ENCODE assay signal across 21 cellular contexts in the genomic region with DNA sequence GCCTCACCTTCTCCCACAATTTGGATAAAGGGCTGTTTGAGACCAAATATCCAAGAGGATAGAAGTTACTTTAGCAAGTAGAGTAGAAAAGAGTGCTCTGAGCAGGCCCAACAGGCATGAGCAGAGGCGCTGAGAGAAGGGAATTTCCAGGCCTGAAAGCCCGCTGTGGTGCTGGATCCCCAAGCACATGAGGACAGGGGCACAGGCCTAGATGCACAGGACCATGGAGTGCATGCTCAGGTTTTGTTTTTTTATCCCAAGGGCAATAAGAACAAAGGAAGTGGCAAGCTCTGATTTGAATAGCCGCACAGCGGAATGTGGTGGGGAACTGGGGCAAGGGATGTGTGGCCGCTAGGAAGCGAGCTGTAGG. TPM values are rescaled to one million over a fixed set of nuclear protein-coding genes. Genes with fewer than 3 reads are reported as not detected.
"Had no signal": no experiment of that assay in that cellular context is flagged by ENCODE, and none has a peak within 500 bp of the region (broad histone marks: within the 10 kb centered on the region; RNA-seq: fewer than 3 reads in every experiment).

No MANE protein-coding gene starts in this region.

- H3K27ac Mint-ChIP-seq: naive thymus-derived CD4-positive, alpha-beta T cell had no signal

- ATAC-seq: esophagus mucosa; heart left ventricle; left colon; left ventricle myocardium superior; naive thymus-derived CD4-positive, alpha-beta T cell had no signal

- DNase-seq: cortex of kidney; dorsolateral prefrontal cortex; effector CD8-positive, alpha-beta T cell; heart left ventricle; hippocampal formation; left colon; left ventricle myocardium superior; naive thymus-derived CD4-positive, alpha-beta T cell; nucleus accumbens; ovary; small intestine; stimulated activated CD4-positive, alpha-beta T cell treated with anti-CD3 and anti-CD28 coated beads, Interleukin-12 subunit alpha, Interleukin-12 subunit beta, amount 100 ng/mL, for 4 hours; stimulated activated naive CD4-positive, alpha-beta T cell treated with Interleukin-2 at 50 U/mL for 16 hours; trophoblast cell had no signal

- H3K9me3 Mint-ChIP-seq: naive thymus-derived CD4-positive, alpha-beta T cell had no signal

- H3K9me3 ChIP-seq: heart left ventricle, ovary, right atrium auricular region had no signal

- FAIRE-seq: endometrium, frontal cortex, small intestine had no signal

- H3K27ac ChIP-seq: dorsolateral prefrontal cortex, heart left ventricle, ovary, right atrium auricular region had no signal

- H3K36me3 ChIP-seq: ovary had no signal

- H3K27me3 ChIP-seq: heart left ventricle, ovary, right atrium auricular region had no signal

- H3K4me3 ChIP-seq: dorsolateral prefrontal cortex, heart left ventricle, lung, ovary, right atrium auricular region had no signal

- H3K4me3 Mint-ChIP-seq: naive thymus-derived CD4-positive, alpha-beta T cell had no signal

- H3K36me3 Mint-ChIP-seq: naive thymus-derived CD4-positive, alpha-beta T cell had no signal

RNA-seq across cellular contexts. Expression of a gene that starts 33.3 kb away (rescaled TPM):
- total RNA-seq: mononuclear cell; naive thymus-derived CD4-positive, alpha-beta T cell had no signal
- polyA plus RNA-seq: neural cell had no signal
